In the genomic region with DNA sequence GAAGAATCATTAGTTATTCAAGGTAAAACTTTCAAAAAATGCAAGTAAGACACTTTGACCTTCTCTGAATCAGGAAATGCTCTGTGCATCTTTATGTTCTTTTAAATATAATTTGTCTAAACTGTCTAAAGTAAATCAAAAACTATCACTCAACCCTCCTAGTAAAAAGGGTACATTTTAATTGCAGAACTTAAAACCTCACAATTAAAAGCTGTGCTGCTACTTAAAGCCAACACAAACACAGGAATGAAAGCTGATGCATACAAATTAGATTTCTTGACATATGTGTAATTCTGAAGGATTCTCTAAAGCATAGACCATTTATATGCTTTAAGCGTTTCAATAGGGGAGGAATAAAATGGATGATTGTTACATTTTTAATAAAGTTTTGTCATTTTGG, we compare ENCODE assay signal across 6 cellular contexts. TPM values are rescaled to one million over a fixed set of nuclear protein-coding genes. Genes with fewer than 3 reads are reported as not detected.
"Had no signal": no experiment of that assay in that cellular context is flagged by ENCODE, and none has a peak within 500 bp of the region (broad histone marks: within the 10 kb centered on the region; RNA-seq: fewer than 3 reads in every experiment).

No MANE protein-coding gene starts in this region.

- H3K4me3 ChIP-seq: GM23338 had no signal

- H3K27ac ChIP-seq: HL-60 had no signal

- DNase-seq: H9, HCEC 1CT, KBM-7 had no signal

- ATAC-seq: GM23338, HepG2 had no signal

RNA-seq across cellular contexts. Expression of a gene that starts 58.3 kb away (rescaled TPM):
- total RNA-seq: H9, HepG2 had no signal
